8 cellular contexts compared by ENCODE assay signal in the genomic region with DNA sequence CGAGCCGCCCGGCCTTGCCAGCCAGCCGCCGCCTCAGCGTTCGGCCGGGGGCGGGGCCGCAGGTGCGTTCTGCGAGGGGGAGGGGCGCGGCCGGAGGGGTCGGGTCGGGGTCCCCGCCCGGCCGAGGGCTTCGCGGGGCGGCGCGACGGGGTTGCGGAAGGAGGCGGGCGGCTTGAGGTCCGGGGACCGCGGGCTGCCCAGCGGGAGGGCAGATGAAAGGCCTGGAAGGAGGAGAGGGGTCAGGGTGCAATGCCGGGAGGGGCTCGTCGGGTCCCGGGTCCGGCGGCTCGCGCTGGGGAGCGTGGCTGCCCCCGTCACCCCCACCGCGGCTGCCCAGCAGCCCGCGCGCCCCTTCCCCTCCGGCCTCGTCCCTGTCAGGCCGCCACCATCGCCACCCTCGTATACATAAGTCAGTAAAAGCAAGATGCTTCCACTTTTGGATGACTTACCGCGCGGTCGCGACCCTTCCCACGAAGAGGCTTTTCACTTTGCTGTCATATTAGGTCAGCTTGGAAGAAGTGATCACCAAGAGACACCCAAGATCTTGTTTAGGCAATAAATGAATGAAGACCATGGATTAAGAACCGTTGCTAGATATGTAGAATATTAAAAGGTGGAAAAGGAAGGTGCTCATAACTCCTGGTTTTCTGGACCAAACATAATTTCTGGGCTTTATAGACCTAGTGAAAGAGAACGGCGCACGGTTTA. TPM values are rescaled to one million over a fixed set of nuclear protein-coding genes. Genes with fewer than 3 reads are reported as not detected.
DNase-seq lines count a peak whose midpoint lies in the region; ATAC-seq and TF ChIP-seq lines count a peak whose summit lies in the region.

No MANE protein-coding gene starts in this region.

- H3K9me3 ChIP-seq in iPS-15b (ENCODE audit: control insufficient read depth, insufficient read depth, low read length) = no peaks in the 10 kb centered on the region

- H3K4me3 Mint-ChIP-seq in CD14-positive monocyte = peak overlapping the region; percentile 99 to 100
- H3K4me3 Mint-ChIP-seq in activated naive CD8-positive, alpha-beta T cell treated with anti-CD3 and anti-CD28 coated beads for 36 hours = peak overlapping the region; percentile 90

- intact Hi-C loops in CD14-positive monocyte (cut with micrococcal nuclease) = no loop called here

- peaks cover 0 to 2% (median 1%) of the 10 kb centered on the region in 3 donors for H3K27me3 Mint-ChIP-seq in CD14-positive monocyte (ENCODE audit: low read depth in 3 of 3)
- no peaks in the 10 kb centered on the region for H3K27me3 Mint-ChIP-seq in activated naive CD8-positive, alpha-beta T cell treated with anti-CD3 and anti-CD28 coated beads for 36 hours

- H3K4me3 ChIP-seq in iPS-15b (ENCODE audit: low read depth, low read length) = peak overlapping the region; percentile 45

- H3K27me3 ChIP-seq in iPS-15b (ENCODE audit: control insufficient read depth, insufficient read depth, low read length) = peaks cover 37% of the 10 kb centered on the region

- no peak for TF ChIP-seq CTCF in CD14-positive monocyte (IDR thresholded peaks at IDR 0.05)

- peak overlapping the region; percentile 88 to 97 (median 92) for H3K27ac Mint-ChIP-seq in CD14-positive monocyte
- H3K27ac Mint-ChIP-seq in activated naive CD8-positive, alpha-beta T cell treated with anti-CD3 and anti-CD28 coated beads for 36 hours = peak overlapping the region; percentile 97

- ATAC-seq in GM19463 (IDR thresholded peaks at IDR 0.05; ENCODE audit: unreplicated experiment) = peak; percentile 13

- peaks cover 0 to 2% (median 0%) of the 10 kb centered on the region in 7 donors for H3K9me3 Mint-ChIP-seq in CD14-positive monocyte
- no peaks in the 10 kb centered on the region for H3K9me3 Mint-ChIP-seq in activated naive CD8-positive, alpha-beta T cell treated with anti-CD3 and anti-CD28 coated beads for 36 hours

- peaks cover 3% of the 10 kb centered on the region for H3K36me3 ChIP-seq in iPS-15b (ENCODE audit: control insufficient read depth, insufficient read depth, low read length)

- H3K4me1 Mint-ChIP-seq in CD14-positive monocyte = peaks cover 20% of the 10 kb centered on the region
- peaks cover 23% of the 10 kb centered on the region for H3K4me1 Mint-ChIP-seq in activated naive CD8-positive, alpha-beta T cell treated with anti-CD3 and anti-CD28 coated beads for 36 hours

- no peaks in the 10 kb centered on the region for H3K36me3 Mint-ChIP-seq in CD14-positive monocyte
- H3K36me3 Mint-ChIP-seq in activated naive CD8-positive, alpha-beta T cell treated with anti-CD3 and anti-CD28 coated beads for 36 hours = peaks cover 17% of the 10 kb centered on the region

- no peak overlapping the region for H3K9ac ChIP-seq in iPS-15b (ENCODE audit: low read depth, low read length)

- DNase-seq in CD14-positive monocyte (ENCODE audit: low spot score) = no peak
- DNase-seq in HS-27A (ENCODE audit: low read depth) = peak; percentile 11
- peak; percentile 24 for DNase-seq in activated naive CD8-positive, alpha-beta T cell treated with anti-CD3 and anti-CD28 coated beads for 36 hours
- peak; percentile 18 for DNase-seq in stimulated activated CD4-positive, alpha-beta T cell treated with anti-CD3 and anti-CD28 coated beads, Interleukin-4, amount 100 ng/mL, for 1 hour
- no peak for DNase-seq in globus pallidus (ENCODE audit: low spot score)
- no peak for DNase-seq in activated CD8-positive, alpha-beta memory T cell treated with anti-CD3 and anti-CD28 coated beads, Interleukin-2, amount 50 U/mL, for 4 hours

- H3K4me1 ChIP-seq in iPS-15b (ENCODE audit: control insufficient read depth, insufficient read depth, low read length) = peaks cover 18% of the 10 kb centered on the region

RNA-seq across cellular contexts. Expression of a gene that starts 0.6 kb away (rescaled TPM):
- polyA plus RNA-seq in CD14-positive monocyte = 10 to 100 TPM; 86.8 to 98.8 TPM
- 100 to 1,000 TPM; 277 to 295 TPM for total RNA-seq in activated naive CD8-positive, alpha-beta T cell treated with anti-CD3 and anti-CD28 coated beads for 36 hours

Comparison
In these comparisons a context has a peak if more than half of its experiments do, and no peak if none do; other contexts are left out.
1. DNase-seq: peak in HS-27A (single experiment), activated naive CD8-positive, alpha-beta T cell treated with anti-CD3 and anti-CD28 coated beads for 36 hours (single experiment) and stimulated activated CD4-positive, alpha-beta T cell treated with anti-CD3 and anti-CD28 coated beads, Interleukin-4, amount 100 ng/mL, for 1 hour (single experiment); none in CD14-positive monocyte (single experiment), globus pallidus (single experiment) and activated CD8-positive, alpha-beta memory T cell treated with anti-CD3 and anti-CD28 coated beads, Interleukin-2, amount 50 U/mL, for 4 hours (single experiment).